13 cellular contexts compared by ENCODE assay signal in genomic region chr1:161643489-161644208, GRCh38. TPM values are rescaled to one million over a fixed set of nuclear protein-coding genes. Genes with fewer than 3 reads are reported as not detected.
DNase-seq lines count a peak whose midpoint lies in the region; ATAC-seq and TF ChIP-seq lines count a peak whose summit lies in the region.
"Not testable (repeated sequence)": the region's sequence is repeated elsewhere in the genome, so short reads cannot be mapped to it uniquely, and the experiment has no call there.
"Had no signal": no experiment of that assay in that cellular context is flagged by ENCODE, and none has a peak within 500 bp of the region (broad histone marks: within the 10 kb centered on the region; RNA-seq: fewer than 3 reads in every experiment).

No MANE protein-coding gene starts in this region.

- H3K36me3 ChIP-seq in naive thymus-derived CD4-positive, alpha-beta T cell (ENCODE audit: control insufficient read depth in 2 of 3, insufficient read depth in 3 of 3, low read length in 3 of 3): not testable (repeated sequence)

- H3K4me1 ChIP-seq in right cardiac atrium (ENCODE audit: control insufficient read depth, insufficient read depth, low read length); naive thymus-derived CD4-positive, alpha-beta T cell (ENCODE audit: control insufficient read depth in 2 of 2, insufficient read depth in 2 of 2, low read length in 2 of 2): not testable (repeated sequence)

- H3K9me3 Mint-ChIP-seq in activated B cell treated with CpG ODN at 0.5 μM for 24 hours; effector memory CD8-positive, alpha-beta T cell; naive thymus-derived CD4-positive, alpha-beta T cell; stimulated activated effector memory CD8-positive, alpha-beta T cell treated with anti-CD3 and anti-CD28 coated beads, Interleukin-12 subunit alpha, Interleukin-12 subunit beta, amount 100 ng/mL, for 72 hours: not testable (repeated sequence)

- H3K27ac ChIP-seq in HL-60 (replicated peaks): peak overlapping the region; percentile 95
- H3K27ac ChIP-seq in right cardiac atrium (ENCODE audit: low read length); naive thymus-derived CD4-positive, alpha-beta T cell (ENCODE audit: low read depth, low read length): not testable (repeated sequence)

- DNase-seq in GF-D8 (lab: John Stamatoyannopoulos, UW) (peak; percentile 55), HL-60 (ENCODE audit: low read depth in 1 of 2, low spot score in 1 of 2) (peak in 1 of 2 experiments; percentile 83), NOMO-1 treated with DMSO at 0.1 percent for 48 hours (lab: John Stamatoyannopoulos, UW; ENCODE audit: unreplicated experiment) (peak; percentile 75)
- not testable (repeated sequence) for DNase-seq in activated B cell treated with CpG ODN at 0.5 μM for 24 hours; effector memory CD8-positive, alpha-beta T cell; right cardiac atrium; naive thymus-derived CD4-positive, alpha-beta T cell; stimulated activated effector memory CD8-positive, alpha-beta T cell treated with anti-CD3 and anti-CD28 coated beads, Interleukin-12 subunit alpha, Interleukin-12 subunit beta, amount 100 ng/mL, for 72 hours (ENCODE audit: low spot score in 2 of 2)

- not testable (repeated sequence) for H3K4me3 ChIP-seq in HL-60 (replicated peaks; ENCODE audit: insufficient read depth, low read length); right cardiac atrium (ENCODE audit: low read length); naive thymus-derived CD4-positive, alpha-beta T cell (ENCODE audit: low read length)

- H3K27ac Mint-ChIP-seq in activated B cell treated with CpG ODN at 0.5 μM for 24 hours: peak overlapping the region; percentile 31
- H3K27ac Mint-ChIP-seq in effector memory CD8-positive, alpha-beta T cell: peak overlapping the region in 1 of 2 donors; percentile 54
- not testable (repeated sequence) for H3K27ac Mint-ChIP-seq in naive thymus-derived CD4-positive, alpha-beta T cell; stimulated activated effector memory CD8-positive, alpha-beta T cell treated with anti-CD3 and anti-CD28 coated beads, Interleukin-12 subunit alpha, Interleukin-12 subunit beta, amount 100 ng/mL, for 72 hours

- POLR2A ChIA-PET in activated B cell treated with CpG ODN at 0.5 μM for 24 hours (lab: Charles Lee); naive thymus-derived CD4-positive, alpha-beta T cell (lab: Charles Lee): not testable (repeated sequence)

- H3K36me3 Mint-ChIP-seq in activated B cell treated with CpG ODN at 0.5 μM for 24 hours (ENCODE audit: low read depth); effector memory CD8-positive, alpha-beta T cell (ENCODE audit: insufficient read depth); naive thymus-derived CD4-positive, alpha-beta T cell; stimulated activated effector memory CD8-positive, alpha-beta T cell treated with anti-CD3 and anti-CD28 coated beads, Interleukin-12 subunit alpha, Interleukin-12 subunit beta, amount 100 ng/mL, for 72 hours: not testable (repeated sequence)

- H3K4me1 Mint-ChIP-seq in activated B cell treated with CpG ODN at 0.5 μM for 24 hours: peaks cover 26% of the 10 kb centered on the region
- H3K4me1 Mint-ChIP-seq in effector memory CD8-positive, alpha-beta T cell (ENCODE audit: low read depth in 2 of 2): peaks cover 10 to 28% of the 10 kb centered on the region in 2 donors
- peaks cover 5 to 17% (median 14%) of the 10 kb centered on the region in 7 donors for H3K4me1 Mint-ChIP-seq in naive thymus-derived CD4-positive, alpha-beta T cell
- peaks cover 16% of the 10 kb centered on the region for H3K4me1 Mint-ChIP-seq in stimulated activated effector memory CD8-positive, alpha-beta T cell treated with anti-CD3 and anti-CD28 coated beads, Interleukin-12 subunit alpha, Interleukin-12 subunit beta, amount 100 ng/mL, for 72 hours

- WGBS in right cardiac atrium: 82% methylated on average over 4 of the region's 5 CpGs

- H3K27me3 Mint-ChIP-seq in activated B cell treated with CpG ODN at 0.5 μM for 24 hours; effector memory CD8-positive, alpha-beta T cell: not testable (repeated sequence)
- peaks cover 0 to 29% (median 6%) of the 10 kb centered on the region in 5 donors for H3K27me3 Mint-ChIP-seq in naive thymus-derived CD4-positive, alpha-beta T cell

- CTCF ChIA-PET in activated B cell treated with CpG ODN at 0.5 μM for 24 hours (lab: Charles Lee); naive thymus-derived CD4-positive, alpha-beta T cell (lab: Charles Lee): not testable (repeated sequence)

- intact Hi-C loops in activated B cell treated with CpG ODN at 0.5 μM for 24 hours (cut with micrococcal nuclease): loop anchor here (10.0 kb wide), 1 partner anchor 159 kb away; no protein-coding TSS in a partner anchor
- intact Hi-C loops in right cardiac atrium (cut with DNase I): loop anchor here in 2 of 4 donors (10.0 kb wide), 1 partner anchor 101 kb away; the partner anchor contains the start of gene DUSP12 (in 2 of the 2)
- intact Hi-C loops in naive thymus-derived CD4-positive, alpha-beta T cell (cut with micrococcal nuclease): loop anchor here in 1 of 2 donors (10.0 kb wide), 2 partner anchors 79 to 159 kb away; no protein-coding TSS in a partner anchor

- not testable (repeated sequence) for H3K27me3 ChIP-seq in HL-60 (ENCODE audit: insufficient read depth, poor library complexity, severe bottlenecking); right cardiac atrium (ENCODE audit: control insufficient read depth, insufficient read depth); naive thymus-derived CD4-positive, alpha-beta T cell (ENCODE audit: control insufficient read depth in 2 of 2, insufficient read depth in 2 of 2, low read length in 2 of 2)

- not testable (repeated sequence) for H3K4me3 Mint-ChIP-seq in activated B cell treated with CpG ODN at 0.5 μM for 24 hours; naive thymus-derived CD4-positive, alpha-beta T cell; stimulated activated effector memory CD8-positive, alpha-beta T cell treated with anti-CD3 and anti-CD28 coated beads, Interleukin-12 subunit alpha, Interleukin-12 subunit beta, amount 100 ng/mL, for 72 hours
- H3K4me3 Mint-ChIP-seq in effector memory CD8-positive, alpha-beta T cell: peak overlapping the region in 1 of 2 donors; percentile 18

- not testable (repeated sequence) for ATAC-seq in activated B cell treated with CpG ODN at 0.5 μM for 24 hours (ENCODE audit: low read depth)
- peak; percentile 66 for ATAC-seq in effector memory CD8-positive, alpha-beta T cell (replicated peaks)
- ATAC-seq in right cardiac atrium: peak; percentile 61
- peak; percentile 73 for ATAC-seq in naive thymus-derived CD4-positive, alpha-beta T cell
- peak; percentile 76 for ATAC-seq in stimulated activated effector memory CD8-positive, alpha-beta T cell treated with anti-CD3 and anti-CD28 coated beads, Interleukin-12 subunit alpha, Interleukin-12 subunit beta, amount 100 ng/mL, for 72 hours

- TF ChIP-seq CTCF in HL-60 (IDR thresholded peaks at IDR 0.05; ENCODE audit: insufficient read depth, low read length); activated B cell treated with CpG ODN at 0.5 μM for 24 hours (IDR thresholded peaks at IDR 0.05): not testable (repeated sequence)

- H3K9me3 ChIP-seq in right cardiac atrium (ENCODE audit: control insufficient read depth, low read length); naive thymus-derived CD4-positive, alpha-beta T cell (ENCODE audit: control insufficient read depth in 2 of 3, low read length in 3 of 3): not testable (repeated sequence)

RNA-seq across cellular contexts. Expression of gene FCGR3B, which starts 12.7 kb away (rescaled TPM):
- total RNA-seq in activated B cell treated with CpG ODN at 0.5 μM for 24 hours (not detected in 2 replicates), right cardiac atrium (1 to 10 TPM; 3.0 to 4.6 (median 3.9) TPM)
- 0.29 TPM for polyA plus RNA-seq in right cardiac atrium
- 1 to 10 TPM in 1 of 5 experiments, under 1 TPM in 1, not detected in 3; 0.85 to 4.1 TPM for total RNA-seq in naive thymus-derived CD4-positive, alpha-beta T cell
- not detected for polyA plus RNA-seq in naive thymus-derived CD4-positive, alpha-beta T cell
- total RNA-seq: B cell; CD4-positive, CD25-positive, alpha-beta regulatory T cell; HepG2; HT-29; LHCN-M2 had no signal
- polyA plus RNA-seq: CD4-positive, CD25-positive, alpha-beta regulatory T cell; HepG2 had no signal

RNA-seq across cellular contexts. Expression of gene FCGR2B, which starts 19.3 kb away (rescaled TPM):
- total RNA-seq in activated B cell treated with CpG ODN at 0.5 μM for 24 hours (72.3 and 77.5 TPM in 2 replicates), right cardiac atrium (10 to 100 TPM in 2 of 4 donors, 1 to 10 TPM in 2; 3.7 to 21.7 (median 9.7) TPM)
- 3.3 TPM for polyA plus RNA-seq in right cardiac atrium
- 10 to 100 TPM in 1 of 5 experiments, 1 to 10 TPM in 3, not detected in 1; 2.2 to 13.9 (median 5.2) TPM for total RNA-seq in naive thymus-derived CD4-positive, alpha-beta T cell
- polyA plus RNA-seq in naive thymus-derived CD4-positive, alpha-beta T cell: under 1 TPM in 1 of 2 donors, not detected in 1; 0.24 TPM
- total RNA-seq: HepG2, HT-29, LHCN-M2 had no signal
- polyA plus RNA-seq: HepG2 had no signal
